Comparison of ENCODE assay signal across 19 cellular contexts in the genomic region with DNA sequence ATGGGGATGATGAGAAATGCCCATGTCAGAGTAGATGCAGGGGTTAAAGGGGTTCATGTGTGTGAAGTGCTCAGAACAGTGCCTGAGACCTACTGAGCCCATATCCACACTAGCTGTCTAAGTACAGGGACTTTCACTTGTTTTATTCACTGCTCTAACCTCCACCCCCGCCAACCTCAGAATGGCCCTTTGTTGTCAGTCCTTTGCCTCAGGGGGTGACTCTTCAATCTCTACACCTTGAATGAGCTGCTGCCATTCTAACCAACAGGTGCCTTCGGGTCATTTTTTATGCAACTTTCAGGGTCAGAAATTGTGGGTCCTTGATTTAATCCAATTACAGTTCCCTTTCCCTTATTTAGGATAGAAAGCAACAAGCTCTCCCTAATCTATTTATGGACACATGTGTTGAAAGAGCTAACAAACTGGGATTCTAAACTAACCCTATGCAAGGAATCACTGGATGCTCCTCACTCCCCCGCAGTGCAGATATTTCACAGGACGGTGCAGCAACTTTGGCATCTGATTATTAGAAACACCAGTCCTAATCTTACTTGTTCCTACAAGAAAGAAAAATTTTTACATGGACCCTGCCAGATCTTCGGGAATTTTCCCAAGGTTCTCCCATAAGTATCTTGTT. TPM values are rescaled to one million over a fixed set of nuclear protein-coding genes. Genes with fewer than 3 reads are reported as not detected.
DNase-seq lines count a peak whose midpoint lies in the region; ATAC-seq, FAIRE-seq and TF ChIP-seq lines count a peak whose summit lies in the region.
"Had no signal": no experiment of that assay in that cellular context is flagged by ENCODE, and none has a peak within 500 bp of the region (broad histone marks: within the 10 kb centered on the region; RNA-seq: fewer than 3 reads in every experiment).

No MANE protein-coding gene starts in this region.

- no peak overlapping the region for H2BK15ac ChIP-seq in mesenchymal stem cell (ENCODE audit: low read depth, poor library complexity, severe bottlenecking)

- ATAC-seq in right cardiac atrium (peak; percentile 8 to 9), sciatic nerve (peak; percentile 9), HG02973 (IDR thresholded peaks at IDR 0.05; ENCODE audit: unreplicated experiment) (no peak)
- ATAC-seq: A549, GM12878 had no signal

- H3K4me1 Mint-ChIP-seq in endodermal cell, result peaks cover 9% of the 10 kb centered on the region

- no peak overlapping the region for H2BK5ac ChIP-seq in mesenchymal stem cell (ENCODE audit: low read depth, low read length, poor library complexity, severe bottlenecking)

- 90 to 94% methylated on average over 2 to 5 of the region's 5 CpGs for WGBS in endodermal cell (ENCODE audit: insufficient coverage in 1 of 2, insufficient read length in 1 of 2), 2 experiments
- WGBS in right cardiac atrium, result 52% methylated on average over 5 of the region's 5 CpGs
- 77% methylated on average over 4 of the region's 5 CpGs for WGBS in mesenchymal stem cell
- WGBS in small intestine, 3 donors, result 72 to 82% (median 75%) methylated on average over 5 of the region's 5 CpGs

- H3K23ac ChIP-seq in mesenchymal stem cell (ENCODE audit: low read length in 2 of 2), result no peak overlapping the region

- H3K27ac Mint-ChIP-seq in endodermal cell, result no peak overlapping the region

- peak; percentile 9 for DNase-seq in COLO829 (ENCODE audit: low spot score)
- peak; percentile 37 for DNase-seq in endodermal cell
- DNase-seq in right cardiac atrium, result peak in 1 of 3 donors; percentile 7
- no peak for DNase-seq in sciatic nerve (ENCODE audit: low spot score)
- no peak for DNase-seq in AG20443 (ENCODE audit: low spot score)
- no peak for DNase-seq in mesenchymal stem cell
- no peak for DNase-seq in small intestine
- DNase-seq: DMS53, NCI-H1092, NCI-H187 treated with DMSO at 0.1 percent for 48 hours, NCI-H446, NCI-H748 treated with DMSO at 0.1 percent for 48 hours, PC-9 had no signal

- no peak overlapping the region for H3K4me2 ChIP-seq in mesenchymal stem cell (ENCODE audit: low read length, poor library complexity, severe bottlenecking)
- H3K4me2 ChIP-seq: A549, PC-9 had no signal

- H2AK5ac ChIP-seq in mesenchymal stem cell (ENCODE audit: low read length, severe bottlenecking), result no peak overlapping the region

- H3K27me3 ChIP-seq in endodermal cell (ENCODE audit: control insufficient read depth, insufficient read depth, low read length, poor library complexity, severe bottlenecking) (no peaks in the 10 kb centered on the region), right cardiac atrium (ENCODE audit: control insufficient read depth, insufficient read depth) (no peaks in the 10 kb centered on the region), mesenchymal stem cell (ENCODE audit: control insufficient read depth in 1 of 2, insufficient read depth in 1 of 2, low read length in 2 of 2) (no peaks in the 10 kb centered on the region), small intestine (ENCODE audit: control insufficient read depth in 2 of 2, insufficient read depth in 2 of 2, low read length in 2 of 2) (no peaks in the 10 kb centered on the region)

- H3K4me3 Mint-ChIP-seq in endodermal cell, result no peak overlapping the region

- H2BK120ac ChIP-seq in mesenchymal stem cell (ENCODE audit: low read depth, low read length), result no peak overlapping the region

- H3K9me3 Mint-ChIP-seq in endodermal cell, result peaks cover 13% of the 10 kb centered on the region

- H3K9ac ChIP-seq in endodermal cell (ENCODE audit: extremely low read depth, low read length, poor library complexity, severe bottlenecking) (no peak overlapping the region), mesenchymal stem cell (ENCODE audit: low read length) (no peak overlapping the region)

- H2BK12ac ChIP-seq in mesenchymal stem cell (ENCODE audit: low read length in 2 of 2), result no peak overlapping the region

- H2AFZ ChIP-seq in mesenchymal stem cell (ENCODE audit: low read depth, low read length), result no peak overlapping the region
- H2AFZ ChIP-seq: PC-9 had no signal

- no peak for TF ChIP-seq CTCF in endodermal cell (conservative IDR thresholded peaks at IDR 0.05)

- H3K4me1 ChIP-seq in endodermal cell (ENCODE audit: control insufficient read depth, insufficient read depth, low read length), result no peaks in the 10 kb centered on the region
- peaks cover 20% of the 10 kb centered on the region for H3K4me1 ChIP-seq in right cardiac atrium (ENCODE audit: control insufficient read depth, insufficient read depth, low read length)
- no peaks in the 10 kb centered on the region for H3K4me1 ChIP-seq in mesenchymal stem cell (ENCODE audit: control insufficient read depth, insufficient read depth, low read depth, low read length)
- no peaks in the 10 kb centered on the region for H3K4me1 ChIP-seq in small intestine (ENCODE audit: control insufficient read depth in 2 of 2, insufficient read depth in 1 of 2, low read depth in 1 of 2, low read length in 1 of 2)
- H3K4me1 ChIP-seq: A549 had no signal

- H3K4me3 ChIP-seq in endodermal cell (ENCODE audit: low read length), result no peak overlapping the region
- H3K4me3 ChIP-seq in right cardiac atrium (ENCODE audit: low read length), result no peak overlapping the region
- H3K4me3 ChIP-seq in mesenchymal stem cell (ENCODE audit: insufficient read depth in 1 of 2, low read depth in 1 of 2, low read length in 2 of 2), result no peak overlapping the region
- H3K4me3 ChIP-seq in small intestine (ENCODE audit: low read depth in 1 of 2, low read length in 2 of 2), result no peak overlapping the region
- H3K4me3 ChIP-seq: A549, GM12878, PC-9 had no signal

- intact Hi-C loops in right cardiac atrium (cut with DNase I) (no loop called here), sciatic nerve (cut with DNase I) (no loop called here)

- FAIRE-seq in small intestine (lab: Jason Lieb, UNC), result no peak
- FAIRE-seq: A549, GM12878, GM19239, HTR-8/SVneo had no signal

- H3K27me3 Mint-ChIP-seq in endodermal cell (ENCODE audit: insufficient read depth), result peaks cover 9% of the 10 kb centered on the region

- H4K8ac ChIP-seq in mesenchymal stem cell (ENCODE audit: low read length), result no peak overlapping the region

- H3K79me1 ChIP-seq in mesenchymal stem cell (replicated peaks; ENCODE audit: low read length, poor library complexity, severe bottlenecking), result no peaks in the 10 kb centered on the region

- no peaks in the 10 kb centered on the region for H3K36me3 Mint-ChIP-seq in endodermal cell (ENCODE audit: low read depth)

- no peak overlapping the region for H3K14ac ChIP-seq in mesenchymal stem cell (ENCODE audit: low read length in 2 of 2)

- H3K18ac ChIP-seq in mesenchymal stem cell (ENCODE audit: low read depth in 1 of 2, low read length in 2 of 2), result no peak overlapping the region

- H3K9me3 ChIP-seq in endodermal cell (ENCODE audit: control insufficient read depth, low read length) (peaks cover 19% of the 10 kb centered on the region), right cardiac atrium (ENCODE audit: control insufficient read depth, low read length) (no peaks in the 10 kb centered on the region), mesenchymal stem cell (ENCODE audit: control insufficient read depth, low read length) (peaks cover 18% of the 10 kb centered on the region), small intestine (ENCODE audit: control insufficient read depth, low read depth) (no peaks in the 10 kb centered on the region)

- H3K36me3 ChIP-seq in endodermal cell (ENCODE audit: control insufficient read depth, insufficient read depth, low read length) (no peaks in the 10 kb centered on the region), mesenchymal stem cell (ENCODE audit: control insufficient read depth in 1 of 2, insufficient read depth in 2 of 2, low read depth in 1 of 2, low read length in 2 of 2) (peaks cover 0 to 29% of the 10 kb centered on the region in 2 experiments), small intestine (ENCODE audit: control insufficient read depth in 2 of 2, insufficient read depth in 2 of 2, low read length in 2 of 2) (no peaks in the 10 kb centered on the region)

- H3K27ac ChIP-seq in endodermal cell (ENCODE audit: low read depth, low read length), result no peak overlapping the region
- H3K27ac ChIP-seq in right cardiac atrium (ENCODE audit: low read length), result peak overlapping the region; percentile 36
- no peak overlapping the region for H3K27ac ChIP-seq in mesenchymal stem cell (ENCODE audit: low read length, poor library complexity, severe bottlenecking)
- no peak overlapping the region for H3K27ac ChIP-seq in small intestine (ENCODE audit: low read depth in 1 of 2, low read length in 1 of 2)
- H3K27ac ChIP-seq: A549, PC-9 had no signal

- H3K4ac ChIP-seq in mesenchymal stem cell (ENCODE audit: low read depth in 1 of 2, low read length in 2 of 2), result no peak overlapping the region

- no peak overlapping the region for H4K91ac ChIP-seq in mesenchymal stem cell (ENCODE audit: low read length)

RNA-seq across cellular contexts. Expression of a gene that starts 26.1 kb away (rescaled TPM):
- total RNA-seq in endodermal cell, result under 1 TPM; 0.51 to 0.77 TPM
- polyA plus RNA-seq in endodermal cell (2013, experiment 1 of 2), result 1.4 TPM
- polyA plus RNA-seq in endodermal cell (2013, experiment 2 of 2), result 1.1 TPM
- total RNA-seq in right cardiac atrium, result 10 to 100 TPM; 20.3 to 23.8 (median 22.1) TPM
- polyA plus RNA-seq in right cardiac atrium, result 9.9 TPM
- total RNA-seq in sciatic nerve, result 16.4 TPM
- 1.1 TPM for polyA plus RNA-seq in mesenchymal stem cell (2013, experiment 1 of 2)
- polyA plus RNA-seq in mesenchymal stem cell (2013, experiment 2 of 2), result 1.2 TPM
- 1 to 10 TPM in 1 of 3 donors, under 1 TPM in 1, not detected in 1; 0.81 to 2.4 TPM for polyA plus RNA-seq in small intestine
- total RNA-seq: G401, GM12878, PC-9 had no signal

RNA-seq across cellular contexts. Expression of a gene that starts 44.6 kb away (rescaled TPM):
- not detected for total RNA-seq in endodermal cell
- polyA plus RNA-seq in endodermal cell (2013, experiment 1 of 2), result not detected
- not detected for polyA plus RNA-seq in endodermal cell (2013, experiment 2 of 2)
- total RNA-seq in right cardiac atrium, result not detected
- polyA plus RNA-seq in right cardiac atrium, result not detected
- total RNA-seq in sciatic nerve, result not detected
- not detected for polyA plus RNA-seq in mesenchymal stem cell (2013, experiment 1 of 2)
- polyA plus RNA-seq in mesenchymal stem cell (2013, experiment 2 of 2), result not detected
- polyA plus RNA-seq in small intestine, result not detected
- total RNA-seq: G401, GM12878, PC-9 had no signal
- polyA plus RNA-seq: A549, GM12878 had no signal

Comparison
In these comparisons a context has a peak if more than half of its experiments do, and no peak if none do; other contexts are left out.
1. DNase-seq: peak in COLO829 (single experiment) and endodermal cell (single experiment); none in sciatic nerve (single experiment), AG20443 (single experiment), mesenchymal stem cell (single experiment) and small intestine (single experiment).